Comparison of ENCODE assay signal across 8 cellular contexts in the genomic region with DNA sequence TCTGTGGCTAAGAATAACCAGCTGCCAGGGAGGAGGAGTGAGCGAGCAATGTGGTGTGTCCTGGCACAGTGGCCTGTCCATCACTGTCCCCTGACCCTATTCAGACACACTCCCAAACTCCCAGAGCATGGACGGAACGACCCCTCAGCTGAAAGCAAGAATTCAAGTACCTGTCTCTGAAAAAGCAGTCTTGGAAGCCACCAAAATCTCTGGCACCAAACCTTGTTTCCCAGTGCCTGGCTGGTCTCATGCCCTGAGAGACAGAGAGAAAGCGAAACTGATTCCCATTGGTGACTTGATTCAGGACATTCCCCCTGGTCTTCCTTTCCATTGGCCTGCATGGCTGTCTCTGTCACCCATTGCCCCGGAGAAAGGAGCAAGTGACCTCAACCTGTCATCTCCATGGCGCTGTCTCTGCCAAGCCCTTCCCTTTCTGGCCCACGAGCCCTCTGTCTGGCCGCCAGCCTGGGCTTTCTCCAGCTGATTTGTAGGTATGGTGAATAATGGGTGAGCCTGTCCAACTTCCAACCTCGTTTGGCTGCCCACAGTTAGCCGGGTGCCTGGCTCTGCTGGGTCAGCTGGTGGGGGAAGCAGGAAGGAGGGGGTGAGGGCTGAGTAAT. TPM values are rescaled to one million over a fixed set of nuclear protein-coding genes. Genes with fewer than 3 reads are reported as not detected.
DNase-seq lines count a peak whose midpoint lies in the region; FAIRE-seq and TF ChIP-seq lines count a peak whose summit lies in the region.

Gene DDO (minus strand): TSS at position 279 of the 620 bp plus-strand sequence. CDS start 2,113 bp downstream, outside the sequence.

- H3K36me3 ChIP-seq in mucosa of rectum (ENCODE audit: control insufficient read depth in 2 of 2, insufficient read depth in 2 of 2, low read length in 2 of 2): no peaks in the 10 kb centered on the region

- peak; percentile 42 for DNase-seq in DMS53 treated with DMSO at 0.1 percent for 48 hours (lab: John Stamatoyannopoulos, UW; ENCODE audit: unreplicated experiment)
- DNase-seq in NOMO-1 treated with DMSO at 0.1 percent for 48 hours (lab: John Stamatoyannopoulos, UW; ENCODE audit: unreplicated experiment): peak; percentile 63
- peak; percentile 49 to 90 (median 80) for DNase-seq in dorsolateral prefrontal cortex
- no peak for DNase-seq in dedifferentiated amniotic fluid mesenchymal stem cell (ENCODE audit: extremely low spot score)
- no peak for DNase-seq in SIG-M5 treated with dmso at 0.1 percent for 504 hours (lab: John Stamatoyannopoulos, UW; ENCODE audit: unreplicated experiment)
- no peak for DNase-seq in NCI-H748 treated with DMSO at 0.1 percent for 48 hours (lab: John Stamatoyannopoulos, UW)
- DNase-seq in D721Med (ENCODE audit: insufficient read length, low spot score): no peak

- FAIRE-seq in D721Med (lab: Jason Lieb, UNC): no peak

- H3K27ac ChIP-seq in dorsolateral prefrontal cortex (peak within 1 kb of the TSS; percentile 26 to 95 (median 85)), mucosa of rectum (ENCODE audit: low read depth in 2 of 2, low read length in 2 of 2) (peak within 1 kb of the TSS; percentile 52 to 61)

- peak within 1 kb of the TSS in 1 of 2 donors; percentile 48 for H3K9ac ChIP-seq in mucosa of rectum (ENCODE audit: low read depth in 1 of 2, low read length in 2 of 2)

- H3K4me3 ChIP-seq in dorsolateral prefrontal cortex (peak within 1 kb of the TSS; percentile 34 to 76 (median 53)), mucosa of rectum (ENCODE audit: low read length in 2 of 2) (peak within 1 kb of the TSS; percentile 45 to 63)

- H3K4me1 ChIP-seq in mucosa of rectum (ENCODE audit: control insufficient read depth in 2 of 2, insufficient read depth in 2 of 2, low read length in 2 of 2): peaks cover 15 to 24% of the 10 kb centered on the region in 2 donors

- TF ChIP-seq CTCF in dorsolateral prefrontal cortex (IDR thresholded peaks at IDR 0.05 in 54 of 56, conservative IDR thresholded peaks at IDR 0.05 in 2 of 56; ENCODE audit: low read depth in 1 of 56, partially characterized antibody in 56 of 56): peak in 6 of 56 donors; percentile 4 to 34 (median 16)
- TF ChIP-seq CTCF in D721Med (IDR thresholded peaks at IDR 0.05; ENCODE audit: insufficient read depth, missing control alignments): no peak

- H3K27me3 ChIP-seq in dorsolateral prefrontal cortex (peaks cover 0 to 3% (median 0%) of the 10 kb centered on the region in 45 donors), mucosa of rectum (ENCODE audit: control insufficient read depth in 2 of 2, insufficient read depth in 2 of 2, low read length in 2 of 2) (no peaks in the 10 kb centered on the region)

- intact Hi-C loops in dorsolateral prefrontal cortex (cut with DNase I): loop anchor here in 1 of 2 donors (10.0 kb wide), 1 partner anchor 569 kb away; the partner anchor contains the start of gene RPF2

- H3K9me3 ChIP-seq in mucosa of rectum (ENCODE audit: control insufficient read depth in 2 of 2, low read length in 2 of 2): no peaks in the 10 kb centered on the region

RNA-seq across cellular contexts. Expression of gene DDO, which starts in this region (rescaled TPM):
- total RNA-seq in dorsolateral prefrontal cortex: 1 to 10 TPM; 1.2 to 8.6 (median 3.6) TPM

Comparison
In these comparisons a context has a peak if more than half of its experiments do, and no peak if none do; other contexts are left out.
1. DNase-seq: peak in DMS53 treated with DMSO at 0.1 percent for 48 hours (single experiment), NOMO-1 treated with DMSO at 0.1 percent for 48 hours (single experiment) and dorsolateral prefrontal cortex (10 of 10); none in dedifferentiated amniotic fluid mesenchymal stem cell (single experiment), SIG-M5 treated with dmso at 0.1 percent for 504 hours (single experiment), NCI-H748 treated with DMSO at 0.1 percent for 48 hours (single experiment) and D721Med (single experiment).